In genomic region chr1:9355503-9355902, GRCh38 we compare ENCODE assay signal across 19 cellular contexts.
DNase-seq lines count a peak whose midpoint lies in the region; ATAC-seq, FAIRE-seq and TF ChIP-seq lines count a peak whose summit lies in the region.
"Had no signal": no experiment of that assay in that cellular context is flagged by ENCODE, and none has a peak within 500 bp of the region (broad histone marks: within the 10 kb centered on the region; RNA-seq: fewer than 3 reads in every experiment).

No MANE protein-coding gene starts in this region.

- H3K14ac ChIP-seq in H9 (ENCODE audit: insufficient read depth, low read length) (no peak overlapping the region), IMR-90 (replicated peaks; ENCODE audit: low read depth, low read length) (no peak overlapping the region)

- no peak overlapping the region for H2AFZ ChIP-seq in H9 (ENCODE audit: low read length)
- H2AFZ ChIP-seq in IMR-90 (replicated peaks; ENCODE audit: low read length, poor library complexity): no peak overlapping the region
- H2AFZ ChIP-seq: GM23248 had no signal

- H3K4me3 ChIP-seq in IMR-90 (ENCODE audit: insufficient read depth, low read depth, low read length): no peak overlapping the region
- H3K4me3 ChIP-seq: A549, GM23248 had no signal

- H3K4me3 Mint-ChIP-seq in H9: no peak overlapping the region
- H3K4me3 Mint-ChIP-seq: CD4-positive, alpha-beta T cell; IgD-negative memory B cell had no signal

- TF ChIP-seq POLR2A in IMR-90 (IDR thresholded peaks at IDR 0.05; ENCODE audit: low read depth, low read length): no peak

- H4K5ac ChIP-seq in H9 (ENCODE audit: insufficient read length, low read depth, low read length): no peak overlapping the region
- no peak overlapping the region for H4K5ac ChIP-seq in IMR-90 (ENCODE audit: low read depth, low read length)

- H3K79me1 ChIP-seq in H9 (ENCODE audit: insufficient read depth, low read depth, low read length, poor library complexity, severe bottlenecking) (no peaks in the 10 kb centered on the region), IMR-90 (ENCODE audit: low read depth in 1 of 2, low read length in 2 of 2) (peaks cover 38 to 91% of the 10 kb centered on the region in 2 experiments)

- H3K27me3 Mint-ChIP-seq in H9 (ENCODE audit: low read depth): no peaks in the 10 kb centered on the region
- H3K27me3 Mint-ChIP-seq: CD4-positive, alpha-beta T cell; IgD-negative memory B cell had no signal

- dilution Hi-C loops in IMR-90 (cut with HindIII; ENCODE audit: low sequenced_read_pairs, unreplicated experiment): no loop called here

- H2BK15ac ChIP-seq in H9 (ENCODE audit: low read depth, low read length): no peak overlapping the region
- H2BK15ac ChIP-seq in IMR-90 (ENCODE audit: low read depth, low read length): no peak overlapping the region

- in situ Hi-C loops in IMR-90 (cut with MboI; ENCODE audit: low sequenced_read_pairs): no loop called here

- peaks cover 2 to 14% of the 10 kb centered on the region in 2 experiments; a peak in 3 of 4 replicates for H3K4me1 Mint-ChIP-seq in H9

- peaks cover 0 to 9% (median 0%) of the 10 kb centered on the region in 3 experiments; a peak in 2 of 7 replicates for H3K36me3 Mint-ChIP-seq in H9 (ENCODE audit: insufficient read depth in 1 of 3, low read depth in 3 of 3)

- no peak overlapping the region for H2BK12ac ChIP-seq in H9 (ENCODE audit: insufficient read length, low read depth, low read length)

- H4K8ac ChIP-seq in H9 (replicated peaks; ENCODE audit: insufficient read length, low read depth, low read length) (no peak overlapping the region), IMR-90 (ENCODE audit: low read depth in 2 of 2, low read length in 2 of 2) (no peak overlapping the region)

- no peak overlapping the region for H3T11ph ChIP-seq in H9 (ENCODE audit: low read length)

- TF ChIP-seq CTCF in H9 (conservative IDR thresholded peaks at IDR 0.05) (no peak), IMR-90 (conservative IDR thresholded peaks at IDR 0.05; ENCODE audit: low read depth, low read length) (no peak)

- peaks cover 30% of the 10 kb centered on the region for H3K36me3 ChIP-seq in IMR-90 (ENCODE audit: control insufficient read depth, insufficient read depth, low read length)

- H3K27ac ChIP-seq in H9 (ENCODE audit: insufficient read length, low read depth, low read length) (no peak overlapping the region), IMR-90 (ENCODE audit: insufficient read depth, low read length) (no peak overlapping the region)
- H3K27ac ChIP-seq: A549, C4-2B, GM23248, HL-60 had no signal

- H3K9me3 Mint-ChIP-seq in H9: no peaks in the 10 kb centered on the region; a peak in 1 of 5 replicates
- H3K9me3 Mint-ChIP-seq: CD4-positive, alpha-beta T cell had no signal

- H3K4ac ChIP-seq in H9 (ENCODE audit: low read depth, low read length): no peak overlapping the region
- H3K4ac ChIP-seq in IMR-90 (ENCODE audit: low read depth, low read length): no peak overlapping the region

- no peaks in the 10 kb centered on the region for H3K27me3 ChIP-seq in H9 (ENCODE audit: insufficient read depth, low read length)
- H3K27me3 ChIP-seq in IMR-90 (ENCODE audit: control insufficient read depth, insufficient read depth, low read length): no peaks in the 10 kb centered on the region

- no peaks in the 10 kb centered on the region for H3K23me2 ChIP-seq in H9 (ENCODE audit: insufficient read length, low read depth, low read length, poor library complexity, severe bottlenecking)

- CTCF ChIA-PET in IMR-90 (lab: Yijun Ruan, JAX): no interaction called here

- no peak overlapping the region for H3K23ac ChIP-seq in H9 (ENCODE audit: insufficient read length, low read depth, low read length)
- H3K23ac ChIP-seq in IMR-90 (ENCODE audit: low read depth, low read length): no peak overlapping the region

- H2BK20ac ChIP-seq in H9 (ENCODE audit: low read depth, low read length, poor library complexity, severe bottlenecking): no peak overlapping the region
- H2BK20ac ChIP-seq in IMR-90 (ENCODE audit: low read depth, low read length): no peak overlapping the region

- no peaks in the 10 kb centered on the region for H3K79me2 ChIP-seq in H9 (ENCODE audit: insufficient read depth, low read length)

- H2AK9ac ChIP-seq in IMR-90 (replicated peaks; ENCODE audit: low read depth, low read length, poor library complexity): peak overlapping the region; percentile 24

- intact Hi-C loops in IMR-90 (cut with micrococcal nuclease): no loop called here

- no peak overlapping the region for H3K56ac ChIP-seq in H9 (ENCODE audit: insufficient read length, low read depth, low read length)
- H3K56ac ChIP-seq in IMR-90 (ENCODE audit: extremely low read depth, insufficient read depth, low read length): no peak overlapping the region

- no peaks in the 10 kb centered on the region for H3K4me1 ChIP-seq in H9 (ENCODE audit: insufficient read depth, low read length)
- peaks cover 2% of the 10 kb centered on the region for H3K4me1 ChIP-seq in IMR-90 (ENCODE audit: control insufficient read depth, insufficient read depth, low read length)
- H3K4me1 ChIP-seq: Caco-2 had no signal

- TF ChIP-seq RAD21 in IMR-90 (IDR thresholded peaks at IDR 0.05; ENCODE audit: low read length): no peak

- H4K91ac ChIP-seq in H9 (ENCODE audit: insufficient read length, low read depth, low read length) (no peak overlapping the region), IMR-90 (ENCODE audit: insufficient read depth, low read depth, low read length) (no peak overlapping the region)

- H3K4me2 ChIP-seq in H9 (ENCODE audit: insufficient read depth, insufficient read length, low read length) (no peak overlapping the region), IMR-90 (ENCODE audit: low read depth, low read length) (no peak overlapping the region)
- H3K4me2 ChIP-seq: A549 had no signal

- peak; percentile 37 for FAIRE-seq in urothelium cell line (lab: Jason Lieb, UNC)
- FAIRE-seq: A549, D721Med, G401.6, GM12891, GM19239 had no signal

- H2AK5ac ChIP-seq in H9 (ENCODE audit: insufficient read length, low read length) (no peak overlapping the region), IMR-90 (ENCODE audit: low read depth, low read length) (no peak overlapping the region)

- no peak for DNase-seq in H9
- no peak for DNase-seq in IMR-90
- DNase-seq in left lobe of liver (ENCODE audit: low spot score): no peak
- DNase-seq in urothelium cell line (ENCODE audit: low spot score): no peak
- no peak for DNase-seq in T1000 (lab: John Stamatoyannopoulos, UW)
- DNase-seq: AML-193; Caco-2; CD4-positive, alpha-beta T cell; GM23248; HCEC 1CT had no signal

- no TSS peak for BruUV-seq in IMR-90 (replicated peaks; lab: Mats Ljungman, UMichigan)

- H3K18ac ChIP-seq in H9 (ENCODE audit: insufficient read length, low read depth, low read length) (peak overlapping the region; percentile 21), IMR-90 (ENCODE audit: low read depth, low read length) (no peak overlapping the region)

- H2BK120ac ChIP-seq in H9 (ENCODE audit: low read depth, low read length, poor library complexity, severe bottlenecking) (no peak overlapping the region), IMR-90 (ENCODE audit: low read depth, low read length) (no peak overlapping the region)

- no CpG with 5 or more reads among the region's 16 CpGs for WGBS in H9 (ENCODE audit: extremely low coverage, insufficient read length, low lambda C conversion rate)
- 65% methylated on average over 8 of the region's 16 CpGs; no CpG with 5 or more reads in 1 of the 2 experiments for WGBS in IMR-90 (ENCODE audit: extremely low coverage in 2 of 2, insufficient read length in 1 of 2), 2 experiments

- no peaks in the 10 kb centered on the region for H4K20me1 ChIP-seq in H9 (ENCODE audit: control insufficient read depth, insufficient read depth, insufficient read length)
- peaks cover 88% of the 10 kb centered on the region for H4K20me1 ChIP-seq in IMR-90 (ENCODE audit: insufficient read depth, low read length)

- no peaks in the 10 kb centered on the region for H3K9me3 ChIP-seq in H9 (ENCODE audit: control insufficient read depth, low read depth, low read length)
- no peaks in the 10 kb centered on the region for H3K9me3 ChIP-seq in IMR-90 (ENCODE audit: control insufficient read depth, insufficient read depth, low read length)
- H3K9me3 ChIP-seq: A549, Caco-2 had no signal

- H2BK5ac ChIP-seq in H9 (ENCODE audit: insufficient read length, low read length) (no peak overlapping the region), IMR-90 (ENCODE audit: low read depth, low read length, poor library complexity, severe bottlenecking) (no peak overlapping the region)

- ATAC-seq in IMR-90 (ENCODE audit: low read depth) (no peak), left lobe of liver (peak; percentile 63), GM21786 (IDR thresholded peaks at IDR 0.05; ENCODE audit: unreplicated experiment) (no peak)
- ATAC-seq: A549 had no signal

- H3K9me1 ChIP-seq in IMR-90 (ENCODE audit: insufficient read depth, low read length): peaks cover 34% of the 10 kb centered on the region

- POLR2A ChIA-PET in IMR-90 (lab: Charles Lee; ENCODE audit: unreplicated experiment): no interaction called here

- peak overlapping the region in 1 of 3 experiments; percentile 10; a peak in 2 of 7 replicates for H3K27ac Mint-ChIP-seq in H9
- H3K27ac Mint-ChIP-seq: CD4-positive, alpha-beta T cell; IgD-negative memory B cell had no signal

- H3K9ac ChIP-seq in H9 (ENCODE audit: extremely low read depth, insufficient read length, low read length): no peak overlapping the region
- H3K9ac ChIP-seq in IMR-90 (ENCODE audit: low read depth, low read length): no peak overlapping the region
- H3K9ac ChIP-seq: GM23248 had no signal

TF ChIP-seq in IMR-90, 13 proteins besides CTCF, POLR2A, EP300 and RAD21 (continues in another document):
- TF ChIP-seq MAZ (IDR thresholded peaks at IDR 0.05; ENCODE audit: borderline replicate concordance, low read depth, low read length) (no peak), MAFK (IDR thresholded peaks at IDR 0.05; ENCODE audit: low read depth, low read length) (no peak), RFX5 (IDR thresholded peaks at IDR 0.05; ENCODE audit: low read depth, low read length) (no peak), MXI1 (IDR thresholded peaks at IDR 0.05; ENCODE audit: borderline replicate concordance, low read depth, low read length) (no peak), RCOR1 (IDR thresholded peaks at IDR 0.05; ENCODE audit: insufficient replicate concordance, low read length) (no peak), NFE2L2 (IDR thresholded peaks at IDR 0.05; ENCODE audit: low read depth, low read length) (no peak), FOS (IDR thresholded peaks at IDR 0.05; ENCODE audit: low read depth, low read length) (no peak), ELK1 (IDR thresholded peaks at IDR 0.05; ENCODE audit: borderline replicate concordance, low read depth, low read length) (no peak), BHLHE40 (IDR thresholded peaks at IDR 0.05; ENCODE audit: low read depth, low read length) (no peak)
